In genomic region chr1:17068789-17069188, GRCh38 we compare ENCODE assay signal across 35 cellular contexts. TPM values are rescaled to one million over a fixed set of nuclear protein-coding genes. Genes with fewer than 3 reads are reported as not detected.
"Had no signal": no experiment of that assay in that cellular context is flagged by ENCODE, and none has a peak within 500 bp of the region (broad histone marks: within the 10 kb centered on the region; RNA-seq: fewer than 3 reads in every experiment).

No MANE protein-coding gene starts in this region.

- ATAC-seq: activated CD4-positive, CD25-positive, alpha-beta regulatory T cell treated with anti-CD3 and anti-CD28 coated beads, Interleukin-2, amount 50 U/mL, for 24 hours; activated CD8-positive, alpha-beta T cell treated with anti-CD3 and anti-CD28 coated beads for 36 hours; activated naive CD8-positive, alpha-beta T cell treated with anti-CD3 and anti-CD28 coated beads, Interleukin-2, amount 50 U/mL, for 24 hours; activated T-cell treated with anti-CD3 and anti-CD28 coated beads, Interleukin-2, amount 50 U/mL, for 4 hours; activated T-helper 17 cell treated with anti-CD3 and anti-CD28 coated beads, Interleukin-2, amount 50 U/mL, for 72 hours; esophagus mucosa; foreskin keratinocyte; gastroesophageal sphincter; heart right ventricle; T-helper 17 cell had no signal

- DNase-seq: activated B cell treated with CpG ODN at 0.5 μM for 24 hours; activated CD4-positive, alpha-beta T cell treated with anti-CD3 and anti-CD28 coated beads for 48 hours; activated CD4-positive, alpha-beta T cell treated with anti-CD3 and anti-CD28 coated beads, Interleukin-2, amount 50 U/mL, for 1 hour; activated CD4-positive, alpha-beta T cell treated with anti-CD3 and anti-CD28 coated beads, Interleukin-2, amount 50 U/mL, for 48 hours; activated CD8-positive, alpha-beta memory T cell treated with anti-CD3 and anti-CD28 coated beads for 24 hours; activated CD8-positive, alpha-beta T cell treated with anti-CD3 and anti-CD28 coated beads for 36 hours; activated effector memory CD4-positive, alpha-beta T cell treated with Interleukin-2 at 50 U/mL for 16 hours; activated gamma-delta T cell treated with Interleukin-2 at 50 U/mL for 16 hours; activated naive CD4-positive, alpha-beta T cell treated with Interleukin-2 at 50 U/mL for 16 hours; activated naive CD8-positive, alpha-beta T cell treated with anti-CD3 and anti-CD28 coated beads for 36 hours; activated naive CD8-positive, alpha-beta T cell treated with anti-CD3 and anti-CD28 coated beads, Interleukin-2, amount 50 U/mL, for 24 hours; activated T-cell treated with anti-CD3 and anti-CD28 coated beads, Interleukin-2, amount 50 U/mL, for 4 hours; adrenal gland; amygdala; central memory CD4-positive, alpha-beta T cell; cerebellar nuclear complex; colonic mucosa; effector memory CD4-positive, alpha-beta T cell; endodermal cell; foreskin keratinocyte; heart right ventricle; T-helper 1 cell; T-helper 17 cell; T1000; WERI-Rb-1 had no signal

- H3K27me3 ChIP-seq: adrenal gland, ascending aorta, breast epithelium, cardiac muscle cell, colonic mucosa, foreskin keratinocyte, heart right ventricle had no signal

- H3K27me3 Mint-ChIP-seq: activated B cell treated with CpG ODN at 0.5 μM for 24 hours; activated CD8-positive, alpha-beta T cell treated with anti-CD3 and anti-CD28 coated beads for 36 hours; activated naive CD4-positive, alpha-beta T cell treated with anti-CD3 and anti-CD28 coated beads, Interleukin-2, amount 50 U/mL, for 24 hours; activated naive CD8-positive, alpha-beta T cell treated with anti-CD3 and anti-CD28 coated beads for 36 hours; activated naive CD8-positive, alpha-beta T cell treated with anti-CD3 and anti-CD28 coated beads, Interleukin-2, amount 50 U/mL, for 24 hours had no signal

- H3K27ac ChIP-seq: adrenal gland, ascending aorta, breast epithelium, cardiac muscle cell, colonic mucosa, foreskin keratinocyte, gastroesophageal sphincter, WERI-Rb-1 had no signal

- H3K27ac Mint-ChIP-seq: activated B cell treated with CpG ODN at 0.5 μM for 24 hours; activated CD8-positive, alpha-beta T cell treated with anti-CD3 and anti-CD28 coated beads for 36 hours; activated naive CD4-positive, alpha-beta T cell treated with anti-CD3 and anti-CD28 coated beads, Interleukin-2, amount 50 U/mL, for 24 hours; activated naive CD8-positive, alpha-beta T cell treated with anti-CD3 and anti-CD28 coated beads for 36 hours; activated naive CD8-positive, alpha-beta T cell treated with anti-CD3 and anti-CD28 coated beads, Interleukin-2, amount 50 U/mL, for 24 hours; activated T-helper 17 cell treated with anti-CD3 and anti-CD28 coated beads, Interleukin-2, amount 50 U/mL, for 72 hours; T-helper 2 cell treated with Interferon-gamma antibody and Interleukin-4, amounts not matched to agents 5 μg/mL and 100 μg/mL, for 36 hours had no signal

- H3K36me3 ChIP-seq: adrenal gland, ascending aorta, breast epithelium, cardiac muscle cell, colonic mucosa, gastroesophageal sphincter, heart right ventricle, WERI-Rb-1 had no signal

- H3K4me3 Mint-ChIP-seq: activated B cell treated with CpG ODN at 0.5 μM for 24 hours; activated CD8-positive, alpha-beta T cell treated with anti-CD3 and anti-CD28 coated beads for 36 hours; activated naive CD4-positive, alpha-beta T cell treated with anti-CD3 and anti-CD28 coated beads, Interleukin-2, amount 50 U/mL, for 24 hours; activated naive CD8-positive, alpha-beta T cell treated with anti-CD3 and anti-CD28 coated beads for 36 hours; activated naive CD8-positive, alpha-beta T cell treated with anti-CD3 and anti-CD28 coated beads, Interleukin-2, amount 50 U/mL, for 24 hours; activated T-cell treated with anti-CD3 and anti-CD28 coated beads, Interleukin-2, amount 50 U/mL, for 4 hours; activated T-helper 17 cell treated with anti-CD3 and anti-CD28 coated beads, Interleukin-2, amount 50 U/mL, for 72 hours; brain; endodermal cell; T-helper 17 cell; T-helper 2 cell treated with Interferon-gamma antibody and Interleukin-4, amounts not matched to agents 5 μg/mL and 100 μg/mL, for 36 hours had no signal

- H3K36me3 Mint-ChIP-seq: activated naive CD4-positive, alpha-beta T cell treated with anti-CD3 and anti-CD28 coated beads, Interleukin-2, amount 50 U/mL, for 24 hours; brain had no signal

- H3K4me3 ChIP-seq: adrenal gland, ascending aorta, breast epithelium, cardiac muscle cell, colonic mucosa, gastroesophageal sphincter, heart right ventricle had no signal

- H3K4me1 ChIP-seq: ascending aorta, breast epithelium, colonic mucosa, foreskin keratinocyte, gastroesophageal sphincter had no signal

- H3K9me3 Mint-ChIP-seq: activated B cell treated with CpG ODN at 0.5 μM for 24 hours; activated CD8-positive, alpha-beta T cell treated with anti-CD3 and anti-CD28 coated beads for 36 hours; activated naive CD4-positive, alpha-beta T cell treated with anti-CD3 and anti-CD28 coated beads, Interleukin-2, amount 50 U/mL, for 24 hours; activated naive CD8-positive, alpha-beta T cell treated with anti-CD3 and anti-CD28 coated beads for 36 hours; activated naive CD8-positive, alpha-beta T cell treated with anti-CD3 and anti-CD28 coated beads, Interleukin-2, amount 50 U/mL, for 24 hours; activated T-cell treated with anti-CD3 and anti-CD28 coated beads, Interleukin-2, amount 50 U/mL, for 4 hours; activated T-helper 17 cell treated with anti-CD3 and anti-CD28 coated beads, Interleukin-2, amount 50 U/mL, for 72 hours; T-helper 2 cell treated with Interferon-gamma antibody and Interleukin-4, amounts not matched to agents 5 μg/mL and 100 μg/mL, for 36 hours had no signal

- H3K9me3 ChIP-seq: adrenal gland, colonic mucosa had no signal

- H3K4me1 Mint-ChIP-seq: activated B cell treated with CpG ODN at 0.5 μM for 24 hours; activated naive CD4-positive, alpha-beta T cell treated with anti-CD3 and anti-CD28 coated beads, Interleukin-2, amount 50 U/mL, for 24 hours; activated naive CD8-positive, alpha-beta T cell treated with anti-CD3 and anti-CD28 coated beads for 36 hours; activated naive CD8-positive, alpha-beta T cell treated with anti-CD3 and anti-CD28 coated beads, Interleukin-2, amount 50 U/mL, for 24 hours; activated T-helper 17 cell treated with anti-CD3 and anti-CD28 coated beads, Interleukin-2, amount 50 U/mL, for 72 hours; T-helper 17 cell had no signal

RNA-seq across cellular contexts. Expression of gene PADI2, which starts 50.5 kb away (rescaled TPM):
- total RNA-seq: activated CD8-positive, alpha-beta T cell treated with anti-CD3 and anti-CD28 coated beads for 36 hours had no signal
